ENCODE assay signal across 1 cellular context in genomic region chr2:43798300-43798699, GRCh38.
TF ChIP-seq lines count a peak whose summit lies in the region.

No MANE protein-coding gene starts in this region.

TF ChIP-seq in HepG2, 621 proteins besides CTCF, POLR2A, EP300 and RAD21:
- TF ChIP-seq ARID3A (IDR thresholded peaks at IDR 0.05; ENCODE audit: low read depth, low read length) (peak; percentile 75), STAG1 (CRISPR knock-in tag; IDR thresholded peaks at IDR 0.05) (peak; percentile 54; the same call in 1 of the 2 replicates), ZMAT5 (CRISPR knock-in tag; IDR thresholded peaks at IDR 0.05; ENCODE audit: borderline replicate concordance, low read depth) (no peak), SMC3 (IDR thresholded peaks at IDR 0.05; ENCODE audit: low read length) (peak; percentile 70), MIER2 (CRISPR knock-in tag; IDR thresholded peaks at IDR 0.05) (no peak), ATF3 (CRISPR knock-in tag; IDR thresholded peaks at IDR 0.05) (no peak)
TF ChIP-seq in HepG2: peak in this region for 3.
